ENCODE assay signal across 6 cellular contexts in genomic region chr1:1616838-1617237, GRCh38. TPM values are rescaled to one million over a fixed set of nuclear protein-coding genes. Genes with fewer than 3 reads are reported as not detected.
DNase-seq lines count a peak whose midpoint lies in the region; ATAC-seq, FAIRE-seq and TF ChIP-seq lines count a peak whose summit lies in the region.

No MANE protein-coding gene starts in this region.

- H3K4me3 ChIP-seq in AG04449 (ENCODE audit: low read depth, low read length) (peak overlapping the region; percentile 99), kidney (ENCODE audit: low read length in 2 of 2) (peak overlapping the region; percentile 32 to 85)

- no peak for TF ChIP-seq CTCF in AG04449 (IDR thresholded peaks at IDR 0.05; ENCODE audit: insufficient read depth, low read length, missing control alignments)
- TF ChIP-seq CTCF in kidney (IDR thresholded peaks at IDR 0.05; ENCODE audit: borderline replicate concordance, extremely low read depth, insufficient read depth), result no peak

- H3K4me1 ChIP-seq in kidney (ENCODE audit: control insufficient read depth in 1 of 2, insufficient read depth in 1 of 2, low read depth in 1 of 2, low read length in 2 of 2), result peaks cover 10 to 25% of the 10 kb centered on the region in 2 donors

- H3K9me3 ChIP-seq in kidney (ENCODE audit: control insufficient read depth in 1 of 2, low read length in 2 of 2), result no peaks in the 10 kb centered on the region

- CTCF ChIA-PET in AG04449 (lab: Yijun Ruan, JAX), result no interaction called here
- CTCF ChIA-PET in T-cell (lab: Charles Lee), result no interaction called here

- DNase-seq in AG04449 (ENCODE audit: low read depth, low spot score) (no peak), T-cell (no peak), kidney (peak; percentile 78), cerebellar cortex (ENCODE audit: low spot score) (no peak), NCI-H2196 (lab: John Stamatoyannopoulos, UW; ENCODE audit: unreplicated experiment) (no peak), G401 (ENCODE audit: low spot score) (no peak)

- in situ Hi-C loops in G401 (cut with HindIII; ENCODE audit: low sequenced_read_pairs), result no loop called here

- no peaks in the 10 kb centered on the region for H3K27me3 Mint-ChIP-seq in T-cell

- no peak for ATAC-seq in T-cell (replicated peaks in 1 of 4)

- H3K9me3 Mint-ChIP-seq in T-cell, result no peaks in the 10 kb centered on the region

- peaks cover 28 to 33% (median 29%) of the 10 kb centered on the region in 3 donors for H3K4me1 Mint-ChIP-seq in T-cell

- peaks cover 0 to 6% of the 10 kb centered on the region in 2 donors for H3K36me3 ChIP-seq in kidney (ENCODE audit: control insufficient read depth in 1 of 2, insufficient read depth in 2 of 2, low read length in 2 of 2)

- POLR2A ChIA-PET in AG04449 (lab: Yijun Ruan, JAX), result no interaction called here
- POLR2A ChIA-PET in T-cell (lab: Charles Lee), result no interaction called here

- peak overlapping the region in 1 of 2 donors; percentile 57 for H3K27ac Mint-ChIP-seq in T-cell

- H3K4me3 Mint-ChIP-seq in T-cell, result peak overlapping the region; percentile 75 to 82 (median 77)

- peaks cover 4% of the 10 kb centered on the region for H3K36me3 Mint-ChIP-seq in T-cell

- peak overlapping the region in 1 of 2 donors; percentile 80 for H3K9ac ChIP-seq in kidney (ENCODE audit: low read length in 2 of 2)

- no peak for FAIRE-seq in kidney (lab: Jason Lieb, UNC)

- intact Hi-C loops in kidney (cut with DNase I), result no loop called here

- no peak overlapping the region for H3K27ac ChIP-seq in kidney (ENCODE audit: low read depth in 2 of 2, low read length in 2 of 2)

RNA-seq across cellular contexts. Expression of gene MIB2, which starts 1.5 kb away (rescaled TPM):
- total RNA-seq in T-cell, result 100 to 1,000 TPM in 3 of 5 donors, 10 to 100 TPM in 2; 68.9 to 105 (median 103) TPM
- 61.6 TPM for total RNA-seq in kidney
- 35.6 TPM for polyA plus RNA-seq in kidney (ENCODE audit: insufficient read depth, low read depth, low replicate concordance)
- total RNA-seq in G401 (2014; rRNA removed; shearing (Covaris generic)), result 37.1 and 63.9 TPM in 2 replicates

RNA-seq across cellular contexts. Expression of gene MMP23B, which starts 15.1 kb away (rescaled TPM):
- total RNA-seq in T-cell (10 to 100 TPM in 1 of 5 donors, 1 to 10 TPM in 4; 4.8 to 11.2 (median 6.8) TPM), kidney (7.1 TPM)
- 4.0 TPM for polyA plus RNA-seq in kidney (ENCODE audit: insufficient read depth, low read depth, low replicate concordance)
- 1.1 and 1.3 TPM in 2 replicates for total RNA-seq in G401 (2014; rRNA removed; shearing (Covaris generic))

RNA-seq across cellular contexts. Expression of gene FNDC10, which starts 16.9 kb away (rescaled TPM):
- total RNA-seq in T-cell (1 to 10 TPM; 2.1 to 6.3 (median 5.9) TPM), kidney (2.6 TPM)
- 18.2 TPM for polyA plus RNA-seq in kidney (ENCODE audit: insufficient read depth, low read depth, low replicate concordance)
- total RNA-seq in G401 (2014; rRNA removed; shearing (Covaris generic)), result 1.2 and 6.8 TPM in 2 replicates

RNA-seq across cellular contexts. Expression of gene CDK11B, which starts 42.0 kb away (rescaled TPM):
- total RNA-seq in T-cell (10 to 100 TPM; 38.0 to 54.3 (median 43.7) TPM), kidney (24.0 TPM)
- polyA plus RNA-seq in kidney (ENCODE audit: insufficient read depth, low read depth, low replicate concordance), result 13.9 TPM
- 7.5 and 12.9 TPM in 2 replicates for total RNA-seq in G401 (2014; rRNA removed; shearing (Covaris generic))

RNA-seq across cellular contexts. Expression of gene SSU72, which starts 42.2 kb away (rescaled TPM):
- total RNA-seq in T-cell (100 to 1,000 TPM; 112 to 135 (median 134) TPM), kidney (102 TPM)
- polyA plus RNA-seq in kidney (ENCODE audit: insufficient read depth, low read depth, low replicate concordance), result 143 TPM
- 145 and 169 TPM in 2 replicates for total RNA-seq in G401 (2014; rRNA removed; shearing (Covaris generic))
